1 cellular context compared by ENCODE assay signal in genomic region chr7:107150375-107151073, GRCh38.
TF ChIP-seq lines count a peak whose summit lies in the region.

No MANE protein-coding gene starts in this region.

TF ChIP-seq in IMR-90, 13 proteins besides CTCF, POLR2A, EP300 and RAD21:
- TF ChIP-seq MAFK (IDR thresholded peaks at IDR 0.05; ENCODE audit: low read depth, low read length), result no peak
- TF ChIP-seq ELK1 (IDR thresholded peaks at IDR 0.05; ENCODE audit: borderline replicate concordance, low read depth, low read length), result no peak
- TF ChIP-seq NFE2L2 (IDR thresholded peaks at IDR 0.05; ENCODE audit: low read depth, low read length), result no peak
- TF ChIP-seq SMC3 (IDR thresholded peaks at IDR 0.05; ENCODE audit: low read depth, low read length), result peak; percentile 79
